In the genomic region with DNA sequence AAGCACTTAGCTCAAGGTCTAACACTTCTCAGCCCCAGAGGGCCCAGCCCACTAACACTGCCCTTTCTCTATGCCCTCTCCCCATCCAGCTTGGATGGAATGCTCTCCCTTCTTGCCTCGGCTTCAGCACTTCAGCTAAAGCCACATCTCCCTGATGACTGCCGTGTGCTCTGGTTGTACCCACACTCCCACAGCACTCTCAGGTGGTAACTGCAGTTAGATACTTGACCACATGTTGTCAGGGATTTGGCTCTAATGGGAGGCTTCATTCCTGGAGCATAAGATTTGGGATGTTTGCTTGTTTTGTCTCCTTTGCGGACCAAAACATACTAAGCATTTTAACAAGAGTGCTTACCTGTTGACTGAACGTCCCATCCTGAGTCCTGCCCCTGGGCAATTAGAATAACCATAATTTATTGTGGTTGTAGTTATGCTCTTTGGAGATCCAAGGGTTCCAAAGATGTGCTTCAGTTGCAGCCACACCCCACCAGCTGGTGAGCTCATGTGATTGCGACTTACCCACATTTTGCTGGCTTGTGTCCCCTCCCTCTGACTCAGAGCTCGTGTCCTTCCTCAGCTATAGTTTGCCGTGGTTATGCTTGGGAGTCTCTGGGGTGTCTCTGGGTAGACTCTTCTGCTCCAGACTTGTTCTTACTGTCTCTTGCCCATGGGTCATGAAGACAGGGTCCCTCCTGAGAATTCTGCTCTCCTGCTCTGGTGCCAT, we compare ENCODE assay signal across 13 cellular contexts. TPM values are rescaled to one million over a fixed set of nuclear protein-coding genes. Genes with fewer than 3 reads are reported as not detected.
DNase-seq lines count a peak whose midpoint lies in the region; ATAC-seq and TF ChIP-seq lines count a peak whose summit lies in the region.
"Had no signal": no experiment of that assay in that cellular context is flagged by ENCODE, and none has a peak within 500 bp of the region (broad histone marks: within the 10 kb centered on the region; RNA-seq: fewer than 3 reads in every experiment).

No MANE protein-coding gene starts in this region.

- no peak overlapping the region for H3K4me3 Mint-ChIP-seq in activated CD8-positive, alpha-beta memory T cell treated with anti-CD3 and anti-CD28 coated beads, Interleukin-2, amount 10 ng/mL, durations not matched to agents 7 days and 5 days
- H3K4me3 Mint-ChIP-seq: GM23338 had no signal

- H3K27ac ChIP-seq in ascending aorta: no peak overlapping the region

- H3K27me3 Mint-ChIP-seq in activated CD8-positive, alpha-beta memory T cell treated with anti-CD3 and anti-CD28 coated beads, Interleukin-2, amount 10 ng/mL, durations not matched to agents 7 days and 5 days: peaks cover 23% of the 10 kb centered on the region

- DNase-seq in DMS79 treated with DMSO at 0.1 percent for 48 hours (lab: John Stamatoyannopoulos, UW) (peak; percentile 94), MG63 (peak; percentile 74), astrocyte of the spinal cord (ENCODE audit: low read depth, low spot score) (peak; percentile 26), myocyte (ENCODE audit: low read depth) (peak; percentile 96), SK-N-DZ (ENCODE audit: low spot score) (no peak), NCI-H1105 (lab: John Stamatoyannopoulos, UW) (no peak), ascending aorta (ENCODE audit: low spot score in 2 of 2) (no peak)
- no peak for DNase-seq in activated CD8-positive, alpha-beta memory T cell treated with anti-CD3 and anti-CD28 coated beads, Interleukin-2, amount 10 ng/mL, durations not matched to agents 7 days and 5 days
- DNase-seq: NCI-H2171 treated with DMSO at 0.1 percent for 48 hours; stimulated activated naive CD4-positive, alpha-beta T cell had no signal

- H3K4me3 ChIP-seq in MG63 (no peak overlapping the region), astrocyte of the spinal cord (ENCODE audit: low read depth, low read length) (no peak overlapping the region), ascending aorta (no peak overlapping the region)
- H3K4me3 ChIP-seq: GM23338, prostate gland had no signal

- intact Hi-C loops in ascending aorta (cut with DNase I): no loop called here

- H3K36me3 ChIP-seq in MG63: no peaks in the 10 kb centered on the region
- H3K36me3 ChIP-seq in ascending aorta: no peaks in the 10 kb centered on the region
- H3K36me3 ChIP-seq: prostate gland had no signal

- CTCF ChIA-PET in activated CD8-positive, alpha-beta memory T cell treated with anti-CD3 and anti-CD28 coated beads, Interleukin-2, amount 10 ng/mL, durations not matched to agents 7 days and 5 days (lab: Charles Lee): interaction anchor here (1.1 to 3.0 kb wide), 4 partner anchors 26 to 292 kb away, joined by 3 to 12 read pairs (median 7); no protein-coding TSS in a partner anchor

- H3K36me3 Mint-ChIP-seq in activated CD8-positive, alpha-beta memory T cell treated with anti-CD3 and anti-CD28 coated beads, Interleukin-2, amount 10 ng/mL, durations not matched to agents 7 days and 5 days: no peaks in the 10 kb centered on the region

- H3K4me1 ChIP-seq in ascending aorta: no peaks in the 10 kb centered on the region
- H3K4me1 ChIP-seq: prostate gland had no signal

- H3K4me1 Mint-ChIP-seq in activated CD8-positive, alpha-beta memory T cell treated with anti-CD3 and anti-CD28 coated beads, Interleukin-2, amount 10 ng/mL, durations not matched to agents 7 days and 5 days: no peaks in the 10 kb centered on the region

- ATAC-seq in activated CD8-positive, alpha-beta memory T cell treated with anti-CD3 and anti-CD28 coated beads, Interleukin-2, amount 10 ng/mL, durations not matched to agents 7 days and 5 days: no peak
- ATAC-seq: GM23338 had no signal

- H3K27me3 ChIP-seq in MG63: peaks cover 2% of the 10 kb centered on the region; the same call in 1 of the 2 replicates
- H3K27me3 ChIP-seq in ascending aorta: no peaks in the 10 kb centered on the region

- H3K27ac Mint-ChIP-seq in activated CD8-positive, alpha-beta memory T cell treated with anti-CD3 and anti-CD28 coated beads, Interleukin-2, amount 10 ng/mL, durations not matched to agents 7 days and 5 days: no peak overlapping the region
- H3K27ac Mint-ChIP-seq: GM23338 had no signal

- no peaks in the 10 kb centered on the region for H3K9me3 Mint-ChIP-seq in activated CD8-positive, alpha-beta memory T cell treated with anti-CD3 and anti-CD28 coated beads, Interleukin-2, amount 10 ng/mL, durations not matched to agents 7 days and 5 days (ENCODE audit: low read depth)
- H3K9me3 Mint-ChIP-seq: GM23338 had no signal

- TF ChIP-seq CTCF in astrocyte of the spinal cord (IDR thresholded peaks at IDR 0.05; ENCODE audit: low read depth, low read length) (no peak), ascending aorta (IDR thresholded peaks at IDR 0.05) (no peak)

- H3K9me3 ChIP-seq in MG63: no peaks in the 10 kb centered on the region
- no peaks in the 10 kb centered on the region for H3K9me3 ChIP-seq in ascending aorta
- H3K9me3 ChIP-seq: prostate gland had no signal

- in situ Hi-C loops in astrocyte of the spinal cord (cut with HindIII; ENCODE audit: low sequenced_read_pairs): no loop called here

RNA-seq across cellular contexts. Expression of gene SLC26A9, which starts 7.7 kb away (rescaled TPM):
- not detected in 2 replicates for total RNA-seq in MG63 (2014; rRNA removed; shearing (Covaris generic); ENCODE audit: low replicate concordance)
- total RNA-seq in myocyte (0.16 TPM in 1 of 2 replicates, not detected in the other), ascending aorta (not detected)
- 0.03 TPM for polyA plus RNA-seq in myocyte (2012)
- not detected in 2 replicates for polyA plus RNA-seq in SK-N-DZ (2014; cell fraction: cytosol; rRNA removed)
- polyA plus RNA-seq in SK-N-DZ (2014; cell fraction: nucleus; rRNA removed): not detected in 2 replicates
- total RNA-seq in activated CD8-positive, alpha-beta memory T cell treated with anti-CD3 and anti-CD28 coated beads, Interleukin-2, amount 10 ng/mL, durations not matched to agents 7 days and 5 days: not detected
- total RNA-seq: GM23338, mesenteric fat pad had no signal
- polyA plus RNA-seq: GM23338 had no signal

RNA-seq across cellular contexts. Expression of gene RAB7B, which starts 52.2 kb away (rescaled TPM):
- 17.5 and 25.7 TPM in 2 replicates for total RNA-seq in MG63 (2014; rRNA removed; shearing (Covaris generic); ENCODE audit: low replicate concordance)
- 6.2 and 9.0 TPM in 2 replicates for total RNA-seq in myocyte
- 6.9 TPM for polyA plus RNA-seq in myocyte (2012)
- not detected in 2 replicates for polyA plus RNA-seq in SK-N-DZ (2014; cell fraction: cytosol; rRNA removed)
- not detected in 2 replicates for polyA plus RNA-seq in SK-N-DZ (2014; cell fraction: nucleus; rRNA removed)
- not detected for total RNA-seq in activated CD8-positive, alpha-beta memory T cell treated with anti-CD3 and anti-CD28 coated beads, Interleukin-2, amount 10 ng/mL, durations not matched to agents 7 days and 5 days
- not detected for total RNA-seq in ascending aorta
- total RNA-seq: GM23338 had no signal
- polyA plus RNA-seq: GM23338 had no signal

Comparison
In these comparisons a context has a peak if more than half of its experiments do, and no peak if none do; other contexts are left out.
1. DNase-seq: peak in DMS79 treated with DMSO at 0.1 percent for 48 hours (single experiment), MG63 (single experiment), astrocyte of the spinal cord (single experiment) and myocyte (single experiment); none in SK-N-DZ (single experiment), NCI-H1105 (single experiment), activated CD8-positive, alpha-beta memory T cell treated with anti-CD3 and anti-CD28 coated beads, Interleukin-2, amount 10 ng/mL, durations not matched to agents 7 days and 5 days (single experiment) and ascending aorta (0 of 2).